ENCODE assay signal across 8 cellular contexts in the genomic region with DNA sequence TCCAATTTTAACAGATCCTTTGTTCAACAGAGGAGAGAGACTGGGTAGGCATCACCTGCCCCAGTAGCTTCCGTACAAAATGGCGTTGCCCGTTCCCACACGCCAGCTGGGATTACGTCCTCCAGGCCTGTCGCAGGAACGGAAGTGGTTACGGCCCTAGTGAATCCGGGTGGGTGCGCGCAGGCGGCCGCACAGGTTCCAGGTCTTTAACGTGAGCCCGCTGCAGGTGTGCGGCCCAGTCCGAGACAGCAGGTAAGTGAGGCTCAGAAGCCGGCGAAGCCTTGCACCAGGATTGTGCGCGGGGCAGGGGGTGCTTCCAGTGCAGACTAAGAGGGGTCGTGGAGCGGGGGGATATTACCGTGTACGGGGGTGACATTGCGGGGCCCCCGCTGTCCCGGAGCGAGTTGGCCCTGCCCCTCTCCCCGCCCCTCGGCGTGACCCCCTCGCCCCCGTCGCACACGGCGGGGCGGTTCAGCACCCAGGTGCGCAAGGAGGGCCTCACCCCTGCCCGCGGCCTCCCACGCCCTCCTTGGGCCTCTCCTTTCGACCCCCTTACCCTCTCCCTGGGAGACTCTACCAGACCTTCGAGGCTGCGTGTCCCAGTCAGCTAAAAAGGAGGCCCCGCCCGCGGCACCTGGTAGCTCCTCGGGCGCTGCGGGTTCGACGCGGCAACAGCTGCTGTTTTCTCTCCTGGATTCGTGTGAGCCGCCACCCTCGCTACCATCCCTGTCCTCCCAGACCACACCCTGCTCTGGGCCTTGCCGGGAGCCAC.
DNase-seq lines count a peak whose midpoint lies in the region; ATAC-seq and TF ChIP-seq lines count a peak whose summit lies in the region.

A gene with protein sequence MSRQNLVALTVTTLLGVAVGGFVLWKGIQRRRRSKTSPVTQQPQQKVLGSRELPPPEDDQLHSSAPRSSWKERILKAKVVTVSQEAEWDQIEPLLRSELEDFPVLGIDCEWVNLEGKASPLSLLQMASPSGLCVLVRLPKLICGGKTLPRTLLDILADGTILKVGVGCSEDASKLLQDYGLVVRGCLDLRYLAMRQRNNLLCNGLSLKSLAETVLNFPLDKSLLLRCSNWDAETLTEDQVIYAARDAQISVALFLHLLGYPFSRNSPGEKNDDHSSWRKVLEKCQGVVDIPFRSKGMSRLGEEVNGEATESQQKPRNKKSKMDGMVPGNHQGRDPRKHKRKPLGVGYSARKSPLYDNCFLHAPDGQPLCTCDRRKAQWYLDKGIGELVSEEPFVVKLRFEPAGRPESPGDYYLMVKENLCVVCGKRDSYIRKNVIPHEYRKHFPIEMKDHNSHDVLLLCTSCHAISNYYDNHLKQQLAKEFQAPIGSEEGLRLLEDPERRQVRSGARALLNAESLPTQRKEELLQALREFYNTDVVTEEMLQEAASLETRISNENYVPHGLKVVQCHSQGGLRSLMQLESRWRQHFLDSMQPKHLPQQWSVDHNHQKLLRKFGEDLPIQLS (plus strand): TSS at position 159 of the 772 bp plus-strand sequence. CDS start 17,973 bp downstream, outside the sequence.

- TF ChIP-seq CTCF in 22Rv1 (IDR thresholded peaks at IDR 0.05), result no peak

- DNase-seq in NCI-H2171 treated with DMSO at 0.1 percent for 48 hours (lab: John Stamatoyannopoulos, UW), result peak; percentile 98
- DNase-seq in activated CD4-positive, CD25-positive, alpha-beta regulatory T cell treated with anti-CD3 and anti-CD28 coated beads, Interleukin-2, amount 50 U/mL, for 72 hours, result peak; percentile 69
- DNase-seq in cerebellar nuclear complex (lab: John Stamatoyannopoulos, UW), result peak; percentile 27 to 84
- peak; percentile 97 for DNase-seq in islet precursor cell
- DNase-seq in stimulated activated CD4-positive, alpha-beta T cell treated with anti-CD3 and anti-CD28 coated beads, Interleukin-12 subunit alpha, Interleukin-12 subunit beta, amount 100 ng/mL, for 48 hours (ENCODE audit: low read depth in 2 of 3, low spot score in 1 of 3), result peak; percentile 66 to 75 (median 73)

- peak; percentile 82 for ATAC-seq in GM18858 (IDR thresholded peaks at IDR 0.05; ENCODE audit: unreplicated experiment)
- peak; percentile 78 for ATAC-seq in HG03097 (IDR thresholded peaks at IDR 0.05; ENCODE audit: low FRiP score, unreplicated experiment)

- H3K27ac ChIP-seq in 22Rv1, result peak within 1 kb of the TSS; percentile 73

Comparison
In these comparisons a context has a peak if more than half of its experiments do, and no peak if none do; other contexts are left out.
1. Peak in every context shown above with its lines: DNase-seq, ATAC-seq and H3K27ac ChIP-seq.